15 cellular contexts compared by ENCODE assay signal in the genomic region with DNA sequence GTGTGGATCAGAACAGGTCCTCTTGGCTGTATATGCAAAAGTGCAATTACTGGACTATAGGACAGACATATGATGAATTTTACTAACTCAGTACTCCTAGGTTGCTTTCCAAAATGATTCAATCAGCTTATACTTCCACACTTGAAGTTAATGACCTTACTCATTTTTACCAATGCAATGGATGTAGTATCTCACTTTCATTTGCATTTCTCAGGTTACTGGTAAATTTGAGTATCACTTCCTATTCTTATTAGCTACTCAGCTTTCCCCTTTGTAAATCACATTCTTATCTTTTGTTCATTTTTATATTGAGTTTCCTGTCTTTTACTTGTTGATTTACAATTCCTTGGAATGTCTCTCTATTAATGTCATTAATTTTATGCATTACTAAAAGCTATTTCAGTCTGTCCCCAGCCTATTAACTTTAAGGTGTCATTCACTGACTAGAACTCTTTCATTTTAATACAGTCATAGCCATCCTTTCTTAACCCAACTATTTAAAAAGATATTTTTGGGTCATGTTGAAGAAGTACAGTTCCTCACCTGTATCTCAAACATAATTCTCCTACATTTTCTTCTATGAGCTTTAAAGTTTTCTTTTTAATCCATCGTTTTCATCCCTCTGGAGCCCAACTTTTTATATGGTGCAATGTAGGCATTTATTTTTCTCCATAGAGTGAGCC.
DNase-seq lines count a peak whose midpoint lies in the region; ATAC-seq lines count a peak whose summit lies in the region.
"Had no signal": no experiment of that assay in that cellular context is flagged by ENCODE, and none has a peak within 500 bp of the region (broad histone marks: within the 10 kb centered on the region; RNA-seq: fewer than 3 reads in every experiment).

No MANE protein-coding gene starts in this region.

- no peak overlapping the region for H2AK5ac ChIP-seq in mesendoderm (ENCODE audit: low read length)

- no peak overlapping the region for H3K27ac ChIP-seq in mesendoderm (ENCODE audit: low read depth, low read length)
- H3K27ac ChIP-seq: neural progenitor cell had no signal

- H2BK5ac ChIP-seq in mesendoderm (ENCODE audit: low read length), result no peak overlapping the region

- no peak overlapping the region for H3K9ac ChIP-seq in mesendoderm (ENCODE audit: low read length)
- H3K9ac ChIP-seq: neural progenitor cell had no signal

- H3K79me1 ChIP-seq in mesendoderm (ENCODE audit: low read length), result no peaks in the 10 kb centered on the region

- DNase-seq in NCI-H1417 treated with DMSO at 0.1 percent for 48 hours (lab: John Stamatoyannopoulos, UW) (no peak), NCI-H128 (lab: John Stamatoyannopoulos, UW; ENCODE audit: unreplicated experiment) (no peak), globus pallidus (ENCODE audit: low spot score) (no peak), mesendoderm (no peak)
- DNase-seq: activated CD4-positive, alpha-beta memory T cell treated with anti-CD3 and anti-CD28 coated beads, Interleukin-2, amount 10 ng/mL, durations not matched to agents 7 days and 5 days; activated naive CD4-positive, alpha-beta T cell treated with anti-CD3 and anti-CD28 coated beads, Interleukin-2, amount 50 U/mL, for 16 hours; central memory CD4-positive, alpha-beta T cell; NCI-H1092; T1000 had no signal

- no peak overlapping the region for H2BK120ac ChIP-seq in mesendoderm (ENCODE audit: low read depth, low read length)

- H3K4ac ChIP-seq in mesendoderm (ENCODE audit: low read depth, low read length), result no peak overlapping the region

- peak; percentile 79 for ATAC-seq in GM18873 (IDR thresholded peaks at IDR 0.05; ENCODE audit: low FRiP score, unreplicated experiment)
- peak; percentile 96 for ATAC-seq in GM21529 (IDR thresholded peaks at IDR 0.05; ENCODE audit: unreplicated experiment)
- peak; percentile 79 for ATAC-seq in HG03039 (IDR thresholded peaks at IDR 0.05; ENCODE audit: unreplicated experiment)
- ATAC-seq in HG03571 (IDR thresholded peaks at IDR 0.05; ENCODE audit: unreplicated experiment), result peak; percentile 66

- no peak overlapping the region for H4K8ac ChIP-seq in mesendoderm (ENCODE audit: low read depth, low read length)

- H3K4me3 ChIP-seq in mesendoderm (ENCODE audit: low read length), result no peak overlapping the region
- H3K4me3 ChIP-seq: lung, neural progenitor cell had no signal

- H3K4me1 ChIP-seq in mesendoderm (ENCODE audit: control insufficient read depth, low read depth, low read length), result no peaks in the 10 kb centered on the region
- H3K4me1 ChIP-seq: neural progenitor cell had no signal

- no CpG with 5 or more reads among the region's 1 CpG for WGBS in mesendoderm (ENCODE audit: extremely low coverage, insufficient coverage, low lambda C conversion rate)

- H3K79me2 ChIP-seq in mesendoderm (ENCODE audit: control insufficient read depth, insufficient read depth, low read length), result no peaks in the 10 kb centered on the region

- no peaks in the 10 kb centered on the region for H3K27me3 ChIP-seq in mesendoderm (ENCODE audit: insufficient read depth, low read length, poor library complexity)
- H3K27me3 ChIP-seq: neural progenitor cell had no signal

- H3K23ac ChIP-seq in mesendoderm (ENCODE audit: low read length), result no peak overlapping the region

- H2BK15ac ChIP-seq in mesendoderm (replicated peaks; ENCODE audit: low read depth), result no peak overlapping the region

- H3K18ac ChIP-seq in mesendoderm (ENCODE audit: low read length), result no peak overlapping the region

- no peaks in the 10 kb centered on the region for H3K36me3 ChIP-seq in mesendoderm (ENCODE audit: control insufficient read depth, insufficient read depth, low read length)
- H3K36me3 ChIP-seq: neural progenitor cell had no signal

- H4K5ac ChIP-seq in mesendoderm (ENCODE audit: low read length), result no peak overlapping the region

- H3K56ac ChIP-seq in mesendoderm (ENCODE audit: low read length), result no peak overlapping the region

- H3K4me2 ChIP-seq in mesendoderm (ENCODE audit: low read length), result no peak overlapping the region
- H3K4me2 ChIP-seq: neural progenitor cell had no signal
